40 cellular contexts compared by ENCODE assay signal in genomic region chr19:29143183-29143582, GRCh38.
"Had no signal": no experiment of that assay in that cellular context is flagged by ENCODE, and none has a peak within 500 bp of the region (broad histone marks: within the 10 kb centered on the region; RNA-seq: fewer than 3 reads in every experiment).

No MANE protein-coding gene starts in this region.

- H3K4me3 Mint-ChIP-seq: activated B cell treated with CpG ODN at 0.5 μM for 24 hours; activated CD4-positive, alpha-beta memory T cell treated with anti-CD3 and anti-CD28 coated beads for 36 hours; activated CD4-positive, alpha-beta T cell treated with anti-CD3 and anti-CD28 coated beads, Interleukin-2, amount 10 ng/mL, durations not matched to agents 24 days and 14 days; activated CD8-positive, alpha-beta T cell treated with anti-CD3 and anti-CD28 coated beads for 36 hours; activated naive CD4-positive, alpha-beta T cell treated with anti-CD3 and anti-CD28 coated beads for 36 hours; activated naive CD8-positive, alpha-beta T cell treated with anti-CD3 and anti-CD28 coated beads for 36 hours; activated T-cell treated with anti-CD3 and anti-CD28 coated beads, Interleukin-2, amount 50 U/mL, for 4 hours; activated T-cell treated with anti-CD3 and anti-CD28 coated beads, Interleukin-2, amount 50 U/mL, for 72 hours; activated T-helper 1 cell treated with anti-CD3 and anti-CD28 coated beads, Interleukin-12 subunit alpha, Interleukin-12 subunit beta, Interleukin-2, Interleukin-4 antibody, amounts not matched to agents 30 ng/mL and 10 ng/mL and 1 ng/mL, durations not matched to agents 14 hours and 24 hours and 36 hours; activated T-helper 17 cell treated with anti-CD3 and anti-CD28 coated beads, Interleukin-2, amount 50 U/mL, for 72 hours; central memory CD8-positive, alpha-beta T cell; T-helper 1 cell treated with Interleukin-12 subunit alpha and Interleukin-12 subunit beta and Interleukin-4 antibody, amounts not matched to agents 30 μg/mL and 1 μg/mL, for 36 hours; T-helper 2 cell treated with Interferon-gamma antibody and Interleukin-4, amounts not matched to agents 5 μg/mL and 100 μg/mL, for 36 hours had no signal

- FAIRE-seq: astrocyte, TTC549 had no signal

- H3K36me3 Mint-ChIP-seq: activated naive CD8-positive, alpha-beta T cell treated with anti-CD3 and anti-CD28 coated beads for 36 hours had no signal

- H3K27me3 ChIP-seq: adrenal gland, body of pancreas, brain microvascular endothelial cell, breast epithelium had no signal

- H3K27ac ChIP-seq: adrenal gland, body of pancreas, brain microvascular endothelial cell, breast epithelium, cardiac muscle cell, VCaP had no signal

- ATAC-seq: activated CD8-positive, alpha-beta T cell treated with anti-CD3 and anti-CD28 coated beads for 36 hours; activated naive CD4-positive, alpha-beta T cell treated with anti-CD3 and anti-CD28 coated beads, Interleukin-2, amount 50 U/mL, for 72 hours; activated T-cell treated with anti-CD3 and anti-CD28 coated beads, Interleukin-2, amount 50 U/mL, for 4 hours; activated T-cell treated with anti-CD3 and anti-CD28 coated beads, Interleukin-2, amount 50 U/mL, for 72 hours; activated T-helper 17 cell treated with anti-CD3 and anti-CD28 coated beads, Interleukin-2, amount 50 U/mL, for 72 hours; body of pancreas had no signal

- H3K4me1 Mint-ChIP-seq: activated B cell treated with CpG ODN at 0.5 μM for 24 hours; activated CD4-positive, alpha-beta T cell treated with anti-CD3 and anti-CD28 coated beads, Interleukin-2, amount 10 ng/mL, durations not matched to agents 24 days and 14 days; activated naive CD8-positive, alpha-beta T cell treated with anti-CD3 and anti-CD28 coated beads for 36 hours; activated T-helper 17 cell treated with anti-CD3 and anti-CD28 coated beads, Interleukin-2, amount 50 U/mL, for 72 hours; central memory CD8-positive, alpha-beta T cell had no signal

- H3K9me3 Mint-ChIP-seq: activated CD4-positive, alpha-beta T cell treated with anti-CD3 and anti-CD28 coated beads, Interleukin-2, amount 10 ng/mL, durations not matched to agents 24 days and 14 days had no signal

- H3K4me1 ChIP-seq: adrenal gland, body of pancreas, breast epithelium had no signal

- H3K27ac Mint-ChIP-seq: activated B cell treated with CpG ODN at 0.5 μM for 24 hours; activated CD4-positive, alpha-beta memory T cell treated with anti-CD3 and anti-CD28 coated beads for 36 hours; activated CD4-positive, alpha-beta T cell treated with anti-CD3 and anti-CD28 coated beads, Interleukin-2, amount 10 ng/mL, durations not matched to agents 24 days and 14 days; activated CD8-positive, alpha-beta T cell treated with anti-CD3 and anti-CD28 coated beads for 36 hours; activated naive CD4-positive, alpha-beta T cell treated with anti-CD3 and anti-CD28 coated beads for 36 hours; activated naive CD4-positive, alpha-beta T cell treated with anti-CD3 and anti-CD28 coated beads, Interleukin-2, amount 50 U/mL, for 72 hours; activated naive CD8-positive, alpha-beta T cell treated with anti-CD3 and anti-CD28 coated beads for 36 hours; activated T-cell treated with anti-CD3 and anti-CD28 coated beads, Interleukin-2, amount 50 U/mL, for 72 hours; activated T-helper 1 cell treated with anti-CD3 and anti-CD28 coated beads, Interleukin-12 subunit alpha, Interleukin-12 subunit beta, Interleukin-2, Interleukin-4 antibody, amounts not matched to agents 30 ng/mL and 10 ng/mL and 1 ng/mL, durations not matched to agents 14 hours and 24 hours and 36 hours; activated T-helper 17 cell treated with anti-CD3 and anti-CD28 coated beads, Interleukin-2, amount 50 U/mL, for 72 hours; T-helper 1 cell treated with Interleukin-12 subunit alpha and Interleukin-12 subunit beta and Interleukin-4 antibody, amounts not matched to agents 30 μg/mL and 1 μg/mL, for 36 hours; T-helper 2 cell treated with Interferon-gamma antibody and Interleukin-4, amounts not matched to agents 5 μg/mL and 100 μg/mL, for 36 hours had no signal

- H3K4me3 ChIP-seq: adrenal gland, body of pancreas, breast epithelium, cardiac muscle cell had no signal

- DNase-seq: activated B cell treated with CpG ODN at 0.5 μM for 24 hours; activated CD4-positive, alpha-beta memory T cell treated with anti-CD3 and anti-CD28 coated beads for 36 hours; activated CD4-positive, alpha-beta T cell treated with anti-CD3 and anti-CD28 coated beads for 4 hours; activated CD4-positive, alpha-beta T cell treated with anti-CD3 and anti-CD28 coated beads, Interleukin-2, amount 10 ng/mL, durations not matched to agents 24 days and 14 days; activated CD4-positive, alpha-beta T cell treated with anti-CD3 and anti-CD28 coated beads, Interleukin-2, amount 50 U/mL, for 1 hour; activated CD4-positive, alpha-beta T cell treated with anti-CD3 and anti-CD28 coated beads, Interleukin-2, amount 50 U/mL, for 4 hours; activated CD4-positive, CD25-positive, alpha-beta regulatory T cell treated with anti-CD3 and anti-CD28 coated beads, Interleukin-2, amount 50 U/mL, for 72 hours; activated CD8-positive, alpha-beta memory T cell treated with anti-CD3 and anti-CD28 coated beads, Interleukin-2, amount 50 U/mL, for 4 hours; activated CD8-positive, alpha-beta T cell treated with anti-CD3 and anti-CD28 coated beads for 36 hours; activated effector memory CD4-positive, alpha-beta T cell treated with anti-CD3 and anti-CD28 coated beads, Interleukin-2, amount 50 U/mL, for 16 hours; activated gamma-delta T cell treated with Interleukin-2 at 50 U/mL for 16 hours; activated naive CD4-positive, alpha-beta T cell; activated naive CD4-positive, alpha-beta T cell treated with anti-CD3 and anti-CD28 coated beads for 36 hours; activated naive CD4-positive, alpha-beta T cell treated with anti-CD3 and anti-CD28 coated beads, Interleukin-2, amount 50 U/mL, for 16 hours; activated naive CD8-positive, alpha-beta T cell treated with anti-CD3 and anti-CD28 coated beads for 36 hours; activated T-cell treated with anti-CD3 and anti-CD28 coated beads for 4 hours; activated T-cell treated with anti-CD3 and anti-CD28 coated beads, Interleukin-2, amount 50 U/mL, for 1 hour; activated T-cell treated with anti-CD3 and anti-CD28 coated beads, Interleukin-2, amount 50 U/mL, for 4 hours; activated T-cell treated with anti-CD3 and anti-CD28 coated beads, Interleukin-2, amount 50 U/mL, for 72 hours; adrenal gland; amniotic stem cell; aorta; body of pancreas; brain microvascular endothelial cell; caudate nucleus; cerebellar nuclear complex; T-helper 1 cell; T-helper 2 cell; T-helper 9 cell had no signal

- H3K36me3 ChIP-seq: adrenal gland, brain microvascular endothelial cell, breast epithelium, cardiac muscle cell had no signal

- H3K27me3 Mint-ChIP-seq: activated B cell treated with CpG ODN at 0.5 μM for 24 hours; activated CD4-positive, alpha-beta T cell treated with anti-CD3 and anti-CD28 coated beads, Interleukin-2, amount 10 ng/mL, durations not matched to agents 24 days and 14 days had no signal
